ENCODE assay signal across 11 cellular contexts in the genomic region with DNA sequence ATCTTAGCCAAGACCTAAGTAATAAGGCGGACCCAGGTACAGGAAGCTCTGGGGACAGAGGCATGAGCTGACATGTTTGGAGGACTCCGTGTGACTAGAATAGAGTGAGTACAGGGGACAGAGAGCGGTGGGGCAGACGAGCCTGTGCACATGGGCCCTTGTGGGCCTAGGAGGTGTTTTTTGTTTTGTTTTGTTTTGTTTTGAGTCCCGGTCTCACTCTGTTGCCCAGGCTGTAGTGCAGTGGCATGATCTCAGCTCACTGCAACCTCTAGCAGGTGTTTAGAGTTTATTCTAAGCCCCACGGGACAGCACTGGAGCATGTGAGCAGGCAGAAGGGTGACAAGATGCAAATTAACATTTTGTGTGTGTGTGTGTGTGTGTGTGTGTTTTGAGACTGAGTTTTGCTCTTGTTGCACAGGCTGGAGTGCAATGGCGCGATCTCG. TPM values are rescaled to one million over a fixed set of nuclear protein-coding genes. Genes with fewer than 3 reads are reported as not detected.
A peak's percentile ranks its signal among the peaks of the same experiment; 100 is the strongest.
DNase-seq lines count a peak whose midpoint lies in the region; ATAC-seq, FAIRE-seq and TF ChIP-seq lines count a peak whose summit lies in the region.
"Had no signal": no experiment of that assay in that cellular context is flagged by ENCODE, and none has a peak within 500 bp of the region (broad histone marks: within the 10 kb centered on the region; RNA-seq: fewer than 3 reads in every experiment).

No MANE protein-coding gene starts in this region.

- WGBS in gastroesophageal sphincter (ENCODE audit: low coverage in 1 of 2), 2 donors: 80 to 94% methylated on average over 1 to 6 of the region's 9 CpGs

- peak; percentile 79 for DNase-seq in GM06990 (ENCODE audit: extremely low read depth, insufficient read length)
- peak; percentile 40 for DNase-seq in activated CD8-positive, alpha-beta T cell treated with anti-CD3 and anti-CD28 coated beads for 36 hours
- DNase-seq in HAP-1 (ENCODE audit: low spot score in 2 of 2): no peak
- DNase-seq in NCI-H2081 treated with DMSO at 0.1 percent for 48 hours (lab: John Stamatoyannopoulos, UW): no peak
- DNase-seq in H54 (ENCODE audit: insufficient read length, low spot score): no peak
- DNase-seq: hypothalamus, transverse colon had no signal

- peak; percentile 37 for ATAC-seq in GM18909 (IDR thresholded peaks at IDR 0.05; ENCODE audit: poor library complexity, unreplicated experiment)
- ATAC-seq in HG03095 (IDR thresholded peaks at IDR 0.05; ENCODE audit: unreplicated experiment): peak; percentile 32
- ATAC-seq in activated CD8-positive, alpha-beta T cell treated with anti-CD3 and anti-CD28 coated beads for 36 hours: no peak
- ATAC-seq in gastroesophageal sphincter: no peak

- TF ChIP-seq CTCF in GM06990 (IDR thresholded peaks at IDR 0.05; ENCODE audit: insufficient read depth, low read length, poor library complexity, severe bottlenecking) (no peak), gastroesophageal sphincter (IDR thresholded peaks at IDR 0.05) (no peak)
- TF ChIP-seq CTCF in activated CD8-positive, alpha-beta T cell treated with anti-CD3 and anti-CD28 coated beads for 36 hours (IDR thresholded peaks at IDR 0.05): no peak

- H3K4me1 Mint-ChIP-seq in activated CD8-positive, alpha-beta T cell treated with anti-CD3 and anti-CD28 coated beads for 36 hours (ENCODE audit: low read depth): peaks cover 32% of the 10 kb centered on the region

- no peak for TF ChIP-seq POLR2A in gastroesophageal sphincter (IDR thresholded peaks at IDR 0.05)
- no peak for TF ChIP-seq POLR2A in H54 (IDR thresholded peaks at IDR 0.05; ENCODE audit: low read depth, low read length)

- H3K9me3 ChIP-seq in gastroesophageal sphincter (no peaks in the 10 kb centered on the region), HAP-1 (no peaks in the 10 kb centered on the region)
- H3K9me3 ChIP-seq: transverse colon had no signal

- POLR2A ChIA-PET in activated CD8-positive, alpha-beta T cell treated with anti-CD3 and anti-CD28 coated beads for 36 hours (lab: Charles Lee): interaction anchor here (0.7 to 22.5 kb wide), 9 partner anchors 8 to 76 kb away, joined by 3 to 408 read pairs (median 3); no protein-coding TSS in a partner anchor

- H3K36me3 Mint-ChIP-seq in activated CD8-positive, alpha-beta T cell treated with anti-CD3 and anti-CD28 coated beads for 36 hours (ENCODE audit: low read depth): peaks cover 13% of the 10 kb centered on the region

- no peaks in the 10 kb centered on the region for H3K27me3 Mint-ChIP-seq in activated CD8-positive, alpha-beta T cell treated with anti-CD3 and anti-CD28 coated beads for 36 hours

- no peak for FAIRE-seq in H54 (lab: Jason Lieb, UNC)

- H3K27ac Mint-ChIP-seq in activated CD8-positive, alpha-beta T cell treated with anti-CD3 and anti-CD28 coated beads for 36 hours: peak overlapping the region; percentile 82

- H3K4me3 Mint-ChIP-seq in activated CD8-positive, alpha-beta T cell treated with anti-CD3 and anti-CD28 coated beads for 36 hours: peak overlapping the region; percentile 97

- intact Hi-C loops in activated CD8-positive, alpha-beta T cell treated with anti-CD3 and anti-CD28 coated beads for 36 hours (cut with micrococcal nuclease): no loop called here

- H3K36me3 ChIP-seq in GM06990 (ENCODE audit: control insufficient read depth, insufficient read depth, low read length) (no peaks in the 10 kb centered on the region; the same call in 1 of the 2 replicates), gastroesophageal sphincter (no peaks in the 10 kb centered on the region), HAP-1 (replicated peaks) (no peaks in the 10 kb centered on the region)
- H3K36me3 ChIP-seq: transverse colon had no signal

- no peaks in the 10 kb centered on the region for H3K27me3 ChIP-seq in GM06990 (replicated peaks; ENCODE audit: control insufficient read depth, insufficient read depth, low read length)
- H3K27me3 ChIP-seq in gastroesophageal sphincter: no peaks in the 10 kb centered on the region
- no peaks in the 10 kb centered on the region for H3K27me3 ChIP-seq in HAP-1 (ENCODE audit: low read depth)
- H3K27me3 ChIP-seq: transverse colon had no signal

- no peak for TF ChIP-seq EP300 in gastroesophageal sphincter (IDR thresholded peaks at IDR 0.05)

- CTCF ChIA-PET in activated CD8-positive, alpha-beta T cell treated with anti-CD3 and anti-CD28 coated beads for 36 hours (lab: Charles Lee): interaction anchor here (0.6 to 15.3 kb wide), 7 partner anchors 10 to 51 kb away, joined by 3 to 163 read pairs (median 4); no protein-coding TSS in a partner anchor

- in situ Hi-C loops in HAP-1 (cut with MboI; ENCODE audit: low sequenced_read_pairs): no loop called here

- H3K4me1 ChIP-seq in gastroesophageal sphincter: peaks cover 0 to 31% (median 16%) of the 10 kb centered on the region in 3 donors
- H3K4me1 ChIP-seq in HAP-1: peaks cover 10% of the 10 kb centered on the region

- no peaks in the 10 kb centered on the region for H3K9me3 Mint-ChIP-seq in activated CD8-positive, alpha-beta T cell treated with anti-CD3 and anti-CD28 coated beads for 36 hours

- H3K4me3 ChIP-seq in GM06990 (replicated peaks; ENCODE audit: low read depth, low read length) (no peak overlapping the region), gastroesophageal sphincter (no peak overlapping the region), HAP-1 (no peak overlapping the region)
- H3K4me3 ChIP-seq: transverse colon had no signal

- no peak overlapping the region for H3K27ac ChIP-seq in gastroesophageal sphincter
- H3K27ac ChIP-seq: KMS-11, transverse colon had no signal

RNA-seq across cellular contexts. Expression of gene EEIG1, which starts 3.1 kb away (rescaled TPM):
- total RNA-seq in activated CD8-positive, alpha-beta T cell treated with anti-CD3 and anti-CD28 coated beads for 36 hours: 10 to 100 TPM; 79.7 to 81.5 TPM
- total RNA-seq in gastroesophageal sphincter: 10 to 100 TPM in 3 of 4 donors, 1 to 10 TPM in 1; 7.0 to 22.0 (median 16.3) TPM

RNA-seq across cellular contexts. Expression of gene DPM2, which starts 46.2 kb away (rescaled TPM):
- total RNA-seq in activated CD8-positive, alpha-beta T cell treated with anti-CD3 and anti-CD28 coated beads for 36 hours: 10 to 100 TPM; 41.3 to 43.9 TPM
- 10 to 100 TPM in 2 of 4 donors, 1 to 10 TPM in 2; 8.9 to 15.0 (median 11.2) TPM for total RNA-seq in gastroesophageal sphincter

RNA-seq across cellular contexts. Expression of gene PIP5KL1, which starts 53.3 kb away (rescaled TPM):
- 1 to 10 TPM; 1.7 to 2.5 TPM for total RNA-seq in activated CD8-positive, alpha-beta T cell treated with anti-CD3 and anti-CD28 coated beads for 36 hours
- total RNA-seq in gastroesophageal sphincter: 1 to 10 TPM in 2 of 4 donors, under 1 TPM in 1, not detected in 1; 0.66 to 3.4 (median 3.1) TPM

Comparison
In these comparisons a context has a peak if more than half of its experiments do, and no peak if none do; other contexts are left out.
1. DNase-seq: peak in GM06990 (single experiment) and activated CD8-positive, alpha-beta T cell treated with anti-CD3 and anti-CD28 coated beads for 36 hours (single experiment); none in HAP-1 (0 of 2), NCI-H2081 treated with DMSO at 0.1 percent for 48 hours (single experiment) and H54 (single experiment).
2. ATAC-seq: peak in GM18909 (single experiment) and HG03095 (single experiment); none in activated CD8-positive, alpha-beta T cell treated with anti-CD3 and anti-CD28 coated beads for 36 hours (single experiment) and gastroesophageal sphincter (single experiment).